In genomic region chr9:21789541-21790037, GRCh38 we compare ENCODE assay signal across 8 cellular contexts. TPM values are rescaled to one million over a fixed set of nuclear protein-coding genes. Genes with fewer than 3 reads are reported as not detected.
DNase-seq lines count a peak whose midpoint lies in the region; ATAC-seq and TF ChIP-seq lines count a peak whose summit lies in the region.

No MANE protein-coding gene starts in this region.

- DNase-seq in AG04449 (ENCODE audit: low read depth, low spot score) (no peak), GM13976 (ENCODE audit: low spot score) (peak; percentile 49), NCI-H1436 (lab: John Stamatoyannopoulos, UW) (peak; percentile 63), T-cell (peak in 31 of 34 experiments; percentile 12 to 56 (median 38)), choroid plexus epithelial cell (ENCODE audit: low read depth) (peak; percentile 97), left kidney (ENCODE audit: low read depth, low spot score) (peak; percentile 93)
- peak in 5 of 6 experiments; percentile 31 to 88 (median 60) for DNase-seq in stimulated activated naive CD4-positive, alpha-beta T cell (lab: John Stamatoyannopoulos, UW)

- CTCF ChIA-PET in AG04449 (lab: Yijun Ruan, JAX), result interaction anchor here (0.7 to 4.5 kb wide), 49 partner anchors 8 to 554 kb away, joined by 3 to 77 read pairs (median 6); no protein-coding TSS in a partner anchor
- CTCF ChIA-PET in T-cell (lab: Charles Lee), result interaction anchor here (0.9 to 3.0 kb wide), 12 partner anchors 10 to 554 kb away, joined by 3 to 45 read pairs (median 7); no protein-coding TSS in a partner anchor

- peak; percentile 99 for ATAC-seq in HG02852 (IDR thresholded peaks at IDR 0.05; ENCODE audit: unreplicated experiment)
- ATAC-seq in T-cell (replicated peaks in 1 of 4), result peak; percentile 91 to 99 (median 95)

- H3K36me3 Mint-ChIP-seq in T-cell, result no peaks in the 10 kb centered on the region

- peak overlapping the region; percentile 48 for H3K4me3 ChIP-seq in AG04449 (ENCODE audit: low read depth, low read length)
- peak overlapping the region; percentile 36 for H3K4me3 ChIP-seq in choroid plexus epithelial cell (ENCODE audit: low read depth, low read length)

- peak overlapping the region; percentile 35 to 74 (median 61) for H3K4me3 Mint-ChIP-seq in T-cell

- H3K9me3 Mint-ChIP-seq in T-cell, result no peaks in the 10 kb centered on the region

- peak; percentile 61 for TF ChIP-seq CTCF in AG04449 (IDR thresholded peaks at IDR 0.05; ENCODE audit: insufficient read depth, low read length, missing control alignments)
- TF ChIP-seq CTCF in GM13976 (IDR thresholded peaks at IDR 0.05; ENCODE audit: borderline replicate concordance, control extremely low read depth, extremely low read depth, insufficient read depth, missing control alignments), result peak; percentile 76
- TF ChIP-seq CTCF in choroid plexus epithelial cell (conservative IDR thresholded peaks at IDR 0.05; ENCODE audit: low read depth, low read length), result peak; percentile 66

- H3K27me3 Mint-ChIP-seq in T-cell, result peaks cover 3 to 11% of the 10 kb centered on the region in 2 donors

- peaks cover 0 to 4% (median 0%) of the 10 kb centered on the region in 3 donors for H3K4me1 Mint-ChIP-seq in T-cell

- peak overlapping the region; percentile 31 to 40 for H3K27ac Mint-ChIP-seq in T-cell

- in situ Hi-C loops in GM13976 (cut with MboI; ENCODE audit: low sequenced_read_pairs, unreplicated experiment), result loop anchor here (5.0 to 25.0 kb wide), 4 partner anchors 77 to 552 kb away; partner anchors contain the start of genes IFNA14, IFNA17 and IFNA5

- POLR2A ChIA-PET in AG04449 (lab: Yijun Ruan, JAX) (no interaction called here), T-cell (lab: Charles Lee) (interaction anchor here in 1 of 2 donors (0.7 kb wide), 1 partner anchor 437 kb away, joined by 4 read pairs; no protein-coding TSS in a partner anchor)

RNA-seq across cellular contexts. Expression of gene MTAP, which starts 12.8 kb away (rescaled TPM):
- total RNA-seq in T-cell, result 10 to 100 TPM; 32.0 to 41.9 (median 34.6) TPM
